18 cellular contexts compared by ENCODE assay signal in genomic region chrX:109990582-109991276, GRCh38. TPM values are rescaled to one million over a fixed set of nuclear protein-coding genes. Genes with fewer than 3 reads are reported as not detected.
DNase-seq lines count a peak whose midpoint lies in the region; ATAC-seq and TF ChIP-seq lines count a peak whose summit lies in the region.
"Had no signal": no experiment of that assay in that cellular context is flagged by ENCODE, and none has a peak within 500 bp of the region (broad histone marks: within the 10 kb centered on the region; RNA-seq: fewer than 3 reads in every experiment).

No MANE protein-coding gene starts in this region.

- H3K27me3 ChIP-seq in naive thymus-derived CD4-positive, alpha-beta T cell (ENCODE audit: control insufficient read depth in 2 of 2, insufficient read depth in 2 of 2, low read length in 2 of 2): no peaks in the 10 kb centered on the region
- no peaks in the 10 kb centered on the region for H3K27me3 ChIP-seq in endodermal cell (ENCODE audit: control insufficient read depth, insufficient read depth, low read length, poor library complexity, severe bottlenecking)
- H3K27me3 ChIP-seq: adrenal gland, ovary, vagina had no signal

- 100% methylated on average over 3 of the region's 3 CpGs; no CpG with 5 or more reads in 1 of the 2 experiments for WGBS in endodermal cell (ENCODE audit: insufficient coverage in 1 of 2, insufficient read length in 1 of 2), 2 experiments

- peak; percentile 11 for DNase-seq in activated naive CD4-positive, alpha-beta T cell treated with anti-CD3 and anti-CD28 coated beads for 36 hours
- no peak for DNase-seq in activated naive CD4-positive, alpha-beta T cell treated with anti-CD3 and anti-CD28 coated beads, Interleukin-2, amount 50 U/mL, for 16 hours
- DNase-seq in NCI-H69 (lab: John Stamatoyannopoulos, UW) (peak; percentile 82), nephron progenitor cell (no peak), SK-N-DZ (ENCODE audit: low spot score) (no peak), endodermal cell (no peak)
- DNase-seq in naive thymus-derived CD4-positive, alpha-beta T cell: peak in 1 of 9 donors; percentile 11
- DNase-seq: activated T-cell treated with anti-CD3 and anti-CD28 coated beads, Interleukin-2, amount 50 U/mL, for 1 hour; adrenal gland; effector CD4-positive, alpha-beta T cell; H7; head of caudate nucleus; NCI-H446 treated with DMSO at 0.1 percent for 48 hours; ovary; stimulated activated CD4-positive, alpha-beta T cell treated with anti-CD3 and anti-CD28 coated beads, Interleukin-2, amount 100 ng/mL, for 48 hours had no signal

- H3K4me1 ChIP-seq in naive thymus-derived CD4-positive, alpha-beta T cell (ENCODE audit: control insufficient read depth in 2 of 2, insufficient read depth in 2 of 2, low read length in 2 of 2): peaks cover 11 to 13% of the 10 kb centered on the region in 2 donors
- H3K4me1 ChIP-seq in endodermal cell (ENCODE audit: control insufficient read depth, insufficient read depth, low read length): no peaks in the 10 kb centered on the region
- H3K4me1 ChIP-seq: adrenal gland, vagina had no signal

- intact Hi-C loops in activated naive CD4-positive, alpha-beta T cell treated with anti-CD3 and anti-CD28 coated beads for 36 hours (cut with micrococcal nuclease): no loop called here
- intact Hi-C loops in naive thymus-derived CD4-positive, alpha-beta T cell (cut with micrococcal nuclease): no loop called here

- H3K4me1 Mint-ChIP-seq in activated naive CD4-positive, alpha-beta T cell treated with anti-CD3 and anti-CD28 coated beads for 36 hours (ENCODE audit: low read depth): peaks cover 15% of the 10 kb centered on the region
- H3K4me1 Mint-ChIP-seq in naive thymus-derived CD4-positive, alpha-beta T cell: peaks cover 4 to 34% (median 25%) of the 10 kb centered on the region in 7 donors
- no peaks in the 10 kb centered on the region for H3K4me1 Mint-ChIP-seq in nephron progenitor cell
- H3K4me1 Mint-ChIP-seq in endodermal cell: peaks cover 33% of the 10 kb centered on the region

- H3K27ac Mint-ChIP-seq in activated naive CD4-positive, alpha-beta T cell treated with anti-CD3 and anti-CD28 coated beads for 36 hours: peak overlapping the region; percentile 13
- H3K27ac Mint-ChIP-seq in naive thymus-derived CD4-positive, alpha-beta T cell: peak overlapping the region in 8 of 9 donors; percentile 13 to 76 (median 32)
- no peak overlapping the region for H3K27ac Mint-ChIP-seq in nephron progenitor cell
- H3K27ac Mint-ChIP-seq in endodermal cell: no peak overlapping the region

- no peaks in the 10 kb centered on the region for H3K9me3 ChIP-seq in naive thymus-derived CD4-positive, alpha-beta T cell (ENCODE audit: control insufficient read depth in 2 of 3, low read length in 3 of 3)
- no peaks in the 10 kb centered on the region for H3K9me3 ChIP-seq in endodermal cell (ENCODE audit: control insufficient read depth, low read length)
- H3K9me3 ChIP-seq: adrenal gland, ovary, vagina had no signal

- CTCF ChIA-PET in activated naive CD4-positive, alpha-beta T cell treated with anti-CD3 and anti-CD28 coated beads for 36 hours (lab: Charles Lee): interaction anchor here (1.5 kb wide), 1 partner anchor 10 kb away, joined by 3 read pairs; no protein-coding TSS in a partner anchor
- CTCF ChIA-PET in naive thymus-derived CD4-positive, alpha-beta T cell (lab: Charles Lee): no interaction called here

- no peak overlapping the region for H3K27ac ChIP-seq in naive thymus-derived CD4-positive, alpha-beta T cell (ENCODE audit: low read depth, low read length)
- H3K27ac ChIP-seq in endodermal cell (ENCODE audit: low read depth, low read length): no peak overlapping the region
- H3K27ac ChIP-seq: adrenal gland, KMS-11, ovary, vagina had no signal

- POLR2A ChIA-PET in naive thymus-derived CD4-positive, alpha-beta T cell (lab: Charles Lee): no interaction called here

- no peak overlapping the region for H3K4me3 ChIP-seq in naive thymus-derived CD4-positive, alpha-beta T cell (ENCODE audit: low read length)
- no peak overlapping the region for H3K4me3 ChIP-seq in endodermal cell (ENCODE audit: low read length)
- H3K4me3 ChIP-seq: adrenal gland, ovary, vagina had no signal

- H3K36me3 ChIP-seq in naive thymus-derived CD4-positive, alpha-beta T cell (ENCODE audit: control insufficient read depth in 2 of 3, insufficient read depth in 3 of 3, low read length in 3 of 3): no peaks in the 10 kb centered on the region
- no peaks in the 10 kb centered on the region for H3K36me3 ChIP-seq in endodermal cell (ENCODE audit: control insufficient read depth, insufficient read depth, low read length)
- H3K36me3 ChIP-seq: adrenal gland, ovary, vagina had no signal

- peak; percentile 61 for ATAC-seq in GM19455 (IDR thresholded peaks at IDR 0.05; ENCODE audit: unreplicated experiment)
- ATAC-seq in naive thymus-derived CD4-positive, alpha-beta T cell: no peak

- no peak overlapping the region for H3K9ac ChIP-seq in endodermal cell (ENCODE audit: extremely low read depth, low read length, poor library complexity, severe bottlenecking)
- H3K9ac ChIP-seq: KMS-11 had no signal

- no peak for TF ChIP-seq CTCF in nephron progenitor cell (IDR thresholded peaks at IDR 0.05)
- TF ChIP-seq CTCF in endodermal cell (conservative IDR thresholded peaks at IDR 0.05): no peak

- H3K36me3 Mint-ChIP-seq in activated naive CD4-positive, alpha-beta T cell treated with anti-CD3 and anti-CD28 coated beads for 36 hours (ENCODE audit: low read depth): no peaks in the 10 kb centered on the region
- peaks cover 0 to 1% (median 0%) of the 10 kb centered on the region in 5 donors for H3K36me3 Mint-ChIP-seq in naive thymus-derived CD4-positive, alpha-beta T cell
- no peaks in the 10 kb centered on the region for H3K36me3 Mint-ChIP-seq in nephron progenitor cell (ENCODE audit: low read depth)
- H3K36me3 Mint-ChIP-seq in endodermal cell (ENCODE audit: low read depth): no peaks in the 10 kb centered on the region

- no peaks in the 10 kb centered on the region for H3K27me3 Mint-ChIP-seq in activated naive CD4-positive, alpha-beta T cell treated with anti-CD3 and anti-CD28 coated beads for 36 hours (ENCODE audit: low read depth)
- H3K27me3 Mint-ChIP-seq in naive thymus-derived CD4-positive, alpha-beta T cell: no peaks in the 10 kb centered on the region
- H3K27me3 Mint-ChIP-seq in nephron progenitor cell (ENCODE audit: low read depth, poor library complexity) (no peaks in the 10 kb centered on the region), endodermal cell (ENCODE audit: insufficient read depth) (peaks cover 16% of the 10 kb centered on the region)

- no peak overlapping the region for H3K4me3 Mint-ChIP-seq in activated naive CD4-positive, alpha-beta T cell treated with anti-CD3 and anti-CD28 coated beads for 36 hours
- H3K4me3 Mint-ChIP-seq in naive thymus-derived CD4-positive, alpha-beta T cell: peak overlapping the region in 9 of 10 donors; percentile 10 to 63 (median 42)
- H3K4me3 Mint-ChIP-seq in nephron progenitor cell: no peak overlapping the region
- H3K4me3 Mint-ChIP-seq in endodermal cell: no peak overlapping the region

- H3K9me3 Mint-ChIP-seq in activated naive CD4-positive, alpha-beta T cell treated with anti-CD3 and anti-CD28 coated beads for 36 hours: no peaks in the 10 kb centered on the region
- no peaks in the 10 kb centered on the region for H3K9me3 Mint-ChIP-seq in naive thymus-derived CD4-positive, alpha-beta T cell
- H3K9me3 Mint-ChIP-seq in nephron progenitor cell (peaks cover 5% of the 10 kb centered on the region), endodermal cell (peaks cover 5% of the 10 kb centered on the region)

RNA-seq across cellular contexts. Expression of gene TMEM164, which starts 12.2 kb away (rescaled TPM):
- total RNA-seq in activated naive CD4-positive, alpha-beta T cell treated with anti-CD3 and anti-CD28 coated beads for 36 hours: 10 to 100 TPM; 11.9 to 12.0 TPM
- 10 to 100 TPM; 16.3 to 30.1 (median 17.9) TPM for total RNA-seq in naive thymus-derived CD4-positive, alpha-beta T cell
- 1 to 10 TPM in 1 of 2 donors, under 1 TPM in 1; 0.92 to 2.1 TPM for polyA plus RNA-seq in naive thymus-derived CD4-positive, alpha-beta T cell
- polyA plus RNA-seq in SK-N-DZ (2014; cell fraction: cytosol; rRNA removed): 23.0 and 23.9 TPM in 2 replicates
- 12.8 and 34.5 TPM in 2 replicates for polyA plus RNA-seq in SK-N-DZ (2014; cell fraction: nucleus; rRNA removed)
- total RNA-seq in endodermal cell: 10 to 100 TPM; 30.4 to 50.7 TPM
- 19.3 TPM for polyA plus RNA-seq in endodermal cell (2013, experiment 1 of 2)
- 23.4 TPM for polyA plus RNA-seq in endodermal cell (2013, experiment 2 of 2)

Comparison
In these comparisons a context has a peak if more than half of its experiments do, and no peak if none do; other contexts are left out.
1. DNase-seq: peak in activated naive CD4-positive, alpha-beta T cell treated with anti-CD3 and anti-CD28 coated beads for 36 hours (single experiment) and NCI-H69 (single experiment); none in activated naive CD4-positive, alpha-beta T cell treated with anti-CD3 and anti-CD28 coated beads, Interleukin-2, amount 50 U/mL, for 16 hours (single experiment), nephron progenitor cell (single experiment), SK-N-DZ (single experiment) and endodermal cell (single experiment).
2. H3K27ac Mint-ChIP-seq: peak in activated naive CD4-positive, alpha-beta T cell treated with anti-CD3 and anti-CD28 coated beads for 36 hours (single experiment) and naive thymus-derived CD4-positive, alpha-beta T cell (8 of 9); none in nephron progenitor cell (single experiment) and endodermal cell (single experiment).
3. H3K4me3 Mint-ChIP-seq: peak in naive thymus-derived CD4-positive, alpha-beta T cell (9 of 10); none in activated naive CD4-positive, alpha-beta T cell treated with anti-CD3 and anti-CD28 coated beads for 36 hours (single experiment), nephron progenitor cell (single experiment) and endodermal cell (single experiment).